ENCODE assay signal across 17 cellular contexts in the genomic region with DNA sequence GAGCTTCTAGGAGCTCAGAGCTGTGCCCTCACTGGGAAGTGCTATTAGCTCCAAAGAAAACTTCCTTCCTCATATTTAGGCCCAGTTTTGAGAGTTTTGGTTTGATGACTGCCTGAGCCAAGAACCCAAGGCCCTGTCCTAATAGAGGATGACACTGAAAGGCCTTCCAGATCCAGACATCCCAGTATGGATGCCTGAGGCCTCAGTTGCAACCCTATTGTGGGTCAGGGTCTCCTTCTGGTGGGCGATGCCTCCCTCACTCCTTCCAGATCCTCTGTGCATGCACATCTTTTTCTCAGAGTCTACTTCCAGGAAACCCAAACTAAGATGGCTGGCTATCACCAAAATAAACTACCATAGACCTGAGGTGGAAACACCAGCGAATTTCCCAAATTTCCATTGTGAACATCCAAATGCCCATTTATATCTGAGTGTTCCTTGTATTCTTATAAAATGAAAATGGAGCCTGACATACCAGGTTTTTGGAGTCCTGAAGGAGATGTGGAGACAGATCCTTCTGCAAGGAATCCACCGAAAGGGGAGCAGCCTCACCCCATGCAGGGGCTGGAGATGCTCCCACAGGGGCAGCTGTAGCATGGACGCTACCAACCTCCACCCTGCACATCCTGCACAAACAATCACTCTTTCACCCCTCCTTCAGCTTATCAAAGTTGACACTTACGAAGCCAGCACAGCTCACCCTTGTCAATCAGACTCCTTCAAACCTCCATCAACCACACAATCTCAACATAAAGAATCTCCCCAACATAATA.
DNase-seq lines count a peak whose midpoint lies in the region; ATAC-seq and TF ChIP-seq lines count a peak whose summit lies in the region.
"Had no signal": no experiment of that assay in that cellular context is flagged by ENCODE, and none has a peak within 500 bp of the region (broad histone marks: within the 10 kb centered on the region; RNA-seq: fewer than 3 reads in every experiment).

No MANE protein-coding gene starts in this region.

- no peak for ATAC-seq in left ventricle myocardium superior
- no peak for ATAC-seq in left lobe of liver
- no peak for ATAC-seq in GM19328 (IDR thresholded peaks at IDR 0.05; ENCODE audit: unreplicated experiment)
- ATAC-seq: CD8-positive, alpha-beta T cell; SK-N-SH treated with all-trans-retinoic acid at 6 μM for 48 hours had no signal

- peaks cover 83% of the 10 kb centered on the region for H3K4me1 ChIP-seq in OCI-LY3 (ENCODE audit: low read length)

- no peaks in the 10 kb centered on the region for H4K20me1 ChIP-seq in OCI-LY3 (ENCODE audit: insufficient read depth, low read length)

- no peaks in the 10 kb centered on the region for H3K27me3 ChIP-seq in OCI-LY3 (ENCODE audit: low read depth, low read length)
- H3K27me3 ChIP-seq: Peyer's patch had no signal

- H3K79me2 ChIP-seq in OCI-LY3 (ENCODE audit: low read length), result peaks cover 10% of the 10 kb centered on the region

- H3K4me3 ChIP-seq in OCI-LY3 (ENCODE audit: low read length), result no peak overlapping the region
- H3K4me3 ChIP-seq: Peyer's patch had no signal

- no peaks in the 10 kb centered on the region for H3K9me3 ChIP-seq in OCI-LY3 (ENCODE audit: insufficient read depth, low read length)
- H3K9me3 ChIP-seq: Peyer's patch had no signal

- DNase-seq in cardiac septum (ENCODE audit: low spot score) (peak; percentile 50), left ventricle myocardium superior (no peak), left lobe of liver (ENCODE audit: low spot score) (peak; percentile 11), glomerular visceral epithelial cell (ENCODE audit: extremely low spot score) (no peak), cortex of kidney (lab: John Stamatoyannopoulos, UW) (no peak)
- DNase-seq: DND-41, Kasumi-1, NCI-H1694 treated with DMSO at 0.1 percent for 48 hours, NCI-H2081 treated with DMSO at 0.1 percent for 48 hours, NCI-H2171 treated with DMSO at 0.1 percent for 48 hours, NCI-H524 treated with DMSO at 0.1 percent for 48 hours, NCI-H82, Peyer's patch had no signal

- peak overlapping the region; percentile 32; the same call in 1 of the 2 replicates for H3K4me2 ChIP-seq in OCI-LY3 (ENCODE audit: low read length)

- peaks cover 7% of the 10 kb centered on the region for H3K36me3 ChIP-seq in OCI-LY3 (replicated peaks; ENCODE audit: low read depth, low read length)
- H3K36me3 ChIP-seq: Peyer's patch had no signal

- intact Hi-C loops in cardiac septum (cut with DNase I), result loop anchor here (10.0 kb wide), 1 partner anchor 59 kb away; no protein-coding TSS in a partner anchor
- intact Hi-C loops in left ventricle myocardium superior (cut with micrococcal nuclease), result loop anchor here (5.0 kb wide), 1 partner anchor 62 kb away; no protein-coding TSS in a partner anchor

- TF ChIP-seq CTCF in OCI-LY3 (IDR thresholded peaks at IDR 0.05; ENCODE audit: low read depth, low read length), result no peak

- H3K9ac ChIP-seq in OCI-LY3 (ENCODE audit: low read length), result peak overlapping the region; percentile 65; the same call in 1 of the 2 replicates

- peak overlapping the region; percentile 85 for H3K27ac ChIP-seq in OCI-LY3 (ENCODE audit: low read length)
- H3K27ac ChIP-seq: Peyer's patch had no signal

- H2AFZ ChIP-seq in OCI-LY3 (ENCODE audit: low read depth, low read length), result no peak overlapping the region

Comparison
In these comparisons a context has a peak if more than half of its experiments do, and no peak if none do; other contexts are left out.
1. DNase-seq: peak in cardiac septum (single experiment) and left lobe of liver (single experiment); none in left ventricle myocardium superior (single experiment), glomerular visceral epithelial cell (single experiment) and cortex of kidney (single experiment).